Comparison of ENCODE assay signal across 8 cellular contexts in genomic region chr1:239952348-239953307, GRCh38.
A peak's percentile ranks its signal among the peaks of the same experiment; 100 is the strongest.
DNase-seq lines count a peak whose midpoint lies in the region; ATAC-seq and TF ChIP-seq lines count a peak whose summit lies in the region.

No MANE protein-coding gene starts in this region.

- peak; percentile 17 for TF ChIP-seq CTCF in GM13977 (IDR thresholded peaks at IDR 0.05; ENCODE audit: extremely low read depth, insufficient read depth, missing control alignments)
- TF ChIP-seq CTCF in retinal pigment epithelial cell (conservative IDR thresholded peaks at IDR 0.05; ENCODE audit: low read depth, low read length), result peak; percentile 70

- no peak for ATAC-seq in GM21723 (IDR thresholded peaks at IDR 0.05; ENCODE audit: unreplicated experiment)

- DNase-seq in AG08395 (ENCODE audit: low spot score) (peak; percentile 17), GM13977 (ENCODE audit: low spot score) (no peak), KBM-7 (peak; percentile 6), dermis blood vessel endothelial cell (peak; percentile 6), retinal pigment epithelial cell (ENCODE audit: low read depth) (no peak), T-helper 1 cell (no peak)
- DNase-seq in activated naive CD4-positive, alpha-beta T cell (lab: John Stamatoyannopoulos, UW), result no peak

- in situ Hi-C loops in GM13977 (cut with MboI; ENCODE audit: low pct_unique_long_range_greater_than_20kb, low sequenced_read_pairs, unreplicated experiment), result no loop called here
- in situ Hi-C loops in KBM-7 (cut with MboI; ENCODE audit: low pct_unique_long_range_greater_than_20kb, low sequenced_read_pairs), result no loop called here

- H3K4me3 ChIP-seq in retinal pigment epithelial cell (ENCODE audit: low read length), result no peak overlapping the region

Comparison
In these comparisons a context has a peak if more than half of its experiments do, and no peak if none do; other contexts are left out.
1. DNase-seq: peak in AG08395 (single experiment), KBM-7 (single experiment) and dermis blood vessel endothelial cell (single experiment); none in GM13977 (single experiment), retinal pigment epithelial cell (single experiment), activated naive CD4-positive, alpha-beta T cell (0 of 4) and T-helper 1 cell (0 of 5).